Comparison of ENCODE assay signal across 10 cellular contexts in the genomic region with DNA sequence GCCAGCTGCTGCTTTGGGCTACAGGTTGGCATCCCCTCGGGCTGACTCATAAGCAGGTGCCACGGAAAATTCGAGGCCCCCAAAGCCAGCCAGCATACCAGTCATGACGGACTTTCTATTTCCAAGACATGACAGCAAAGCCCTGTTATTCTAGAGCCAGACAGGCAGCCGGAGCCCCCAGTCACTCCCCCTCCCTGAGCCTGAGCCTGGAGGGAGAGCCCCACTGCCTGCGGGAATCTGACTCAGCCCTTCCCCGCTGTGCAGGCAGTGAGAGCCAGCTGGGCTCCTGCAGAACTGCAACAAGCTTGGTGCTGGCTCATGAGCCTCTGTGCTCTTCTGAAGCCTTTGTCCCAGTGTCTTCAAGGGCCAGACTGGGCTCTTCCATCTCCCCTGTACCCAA. TPM values are rescaled to one million over a fixed set of nuclear protein-coding genes. Genes with fewer than 3 reads are reported as not detected.
A peak's percentile ranks its signal among the peaks of the same experiment; 100 is the strongest.
DNase-seq lines count a peak whose midpoint lies in the region; ATAC-seq and TF ChIP-seq lines count a peak whose summit lies in the region.
"Had no signal": no experiment of that assay in that cellular context is flagged by ENCODE, and none has a peak within 500 bp of the region (broad histone marks: within the 10 kb centered on the region; RNA-seq: fewer than 3 reads in every experiment).

No MANE protein-coding gene starts in this region.

- peaks cover 15% of the 10 kb centered on the region for H3K4me1 ChIP-seq in IMR-90 (ENCODE audit: control insufficient read depth, insufficient read depth, low read length)
- H3K4me1 ChIP-seq: adrenal gland had no signal

- no peak overlapping the region for H2AK9ac ChIP-seq in IMR-90 (replicated peaks; ENCODE audit: low read depth, low read length, poor library complexity)

- intact Hi-C loops in IMR-90 (cut with micrococcal nuclease): no loop called here

- no peak overlapping the region for H2BK15ac ChIP-seq in IMR-90 (ENCODE audit: low read depth, low read length)

- H3K27me3 Mint-ChIP-seq in activated CD8-positive, alpha-beta memory T cell treated with anti-CD3 and anti-CD28 coated beads, Interleukin-2, amount 10 ng/mL, durations not matched to agents 7 days and 5 days: peaks cover 25% of the 10 kb centered on the region

- H3K23ac ChIP-seq in IMR-90 (ENCODE audit: low read depth, low read length): no peak overlapping the region

- H3K4me2 ChIP-seq in IMR-90 (ENCODE audit: low read depth, low read length): peak overlapping the region; percentile 37; the same call in 1 of the 2 replicates

- POLR2A ChIA-PET in IMR-90 (lab: Charles Lee; ENCODE audit: unreplicated experiment): no interaction called here

- H3K14ac ChIP-seq in IMR-90 (replicated peaks; ENCODE audit: low read depth, low read length): no peak overlapping the region

- H3K27me3 ChIP-seq in IMR-90 (ENCODE audit: control insufficient read depth, insufficient read depth, low read length) (no peaks in the 10 kb centered on the region), layer of hippocampus (ENCODE audit: control insufficient read depth, insufficient read depth, low read length) (no peaks in the 10 kb centered on the region)
- H3K27me3 ChIP-seq: adrenal gland had no signal

- no peak overlapping the region for H3K27ac Mint-ChIP-seq in activated CD8-positive, alpha-beta memory T cell treated with anti-CD3 and anti-CD28 coated beads, Interleukin-2, amount 10 ng/mL, durations not matched to agents 7 days and 5 days

- WGBS in IMR-90 (ENCODE audit: extremely low coverage in 2 of 2, insufficient read length in 1 of 2), 2 experiments: 42% methylated on average over 2 of the region's 7 CpGs; no CpG with 5 or more reads in 1 of the 2 experiments

- ATAC-seq in IMR-90 (ENCODE audit: low read depth): peak; percentile 89
- ATAC-seq in activated CD8-positive, alpha-beta memory T cell treated with anti-CD3 and anti-CD28 coated beads, Interleukin-2, amount 10 ng/mL, durations not matched to agents 7 days and 5 days: no peak

- H3K9me3 ChIP-seq in IMR-90 (ENCODE audit: control insufficient read depth, insufficient read depth, low read length): no peaks in the 10 kb centered on the region
- H3K9me3 ChIP-seq: adrenal gland had no signal

- H3K36me3 ChIP-seq in IMR-90 (ENCODE audit: control insufficient read depth, insufficient read depth, low read length): no peaks in the 10 kb centered on the region
- H3K36me3 ChIP-seq: adrenal gland had no signal

- no peak overlapping the region for H3K4me3 Mint-ChIP-seq in activated CD8-positive, alpha-beta memory T cell treated with anti-CD3 and anti-CD28 coated beads, Interleukin-2, amount 10 ng/mL, durations not matched to agents 7 days and 5 days

- DNase-seq in A172 (ENCODE audit: low spot score) (peak; percentile 73), IMR-90 (peak; percentile 77), cerebellar cortex (ENCODE audit: low spot score) (peak; percentile 4), T-helper 2 cell (no peak), NCI-H128 (lab: John Stamatoyannopoulos, UW; ENCODE audit: unreplicated experiment) (no peak), NCI-H510A treated with DMSO at 0.1 percent for 48 hours (lab: John Stamatoyannopoulos, UW) (no peak)
- no peak for DNase-seq in activated CD8-positive, alpha-beta memory T cell treated with anti-CD3 and anti-CD28 coated beads, Interleukin-2, amount 10 ng/mL, durations not matched to agents 7 days and 5 days

- no TSS peak for BruUV-seq in IMR-90 (replicated peaks; lab: Mats Ljungman, UMichigan)

- no peak overlapping the region for H3K27ac ChIP-seq in IMR-90 (ENCODE audit: insufficient read depth, low read length)
- H3K27ac ChIP-seq in layer of hippocampus (ENCODE audit: low read depth, low read length): peak overlapping the region; percentile 15
- H3K27ac ChIP-seq: adrenal gland had no signal

- CTCF ChIA-PET in IMR-90 (lab: Yijun Ruan, JAX): interaction anchor here (1.1 to 1.2 kb wide), 3 partner anchors 10 to 19 kb away, joined by 4 to 5 read pairs (median 4); no protein-coding TSS in a partner anchor
- CTCF ChIA-PET in activated CD8-positive, alpha-beta memory T cell treated with anti-CD3 and anti-CD28 coated beads, Interleukin-2, amount 10 ng/mL, durations not matched to agents 7 days and 5 days (lab: Charles Lee): interaction anchor here (1.0 to 1.1 kb wide), 2 partner anchors 12 to 279 kb away, joined by 3 read pairs; no protein-coding TSS in a partner anchor

- no peaks in the 10 kb centered on the region for H3K9me3 Mint-ChIP-seq in activated CD8-positive, alpha-beta memory T cell treated with anti-CD3 and anti-CD28 coated beads, Interleukin-2, amount 10 ng/mL, durations not matched to agents 7 days and 5 days (ENCODE audit: low read depth)

- no peak overlapping the region for H3K56ac ChIP-seq in IMR-90 (ENCODE audit: extremely low read depth, insufficient read depth, low read length)

- dilution Hi-C loops in IMR-90 (cut with HindIII; ENCODE audit: low sequenced_read_pairs, unreplicated experiment): no loop called here

- TF ChIP-seq CTCF in IMR-90 (conservative IDR thresholded peaks at IDR 0.05; ENCODE audit: low read depth, low read length): no peak

- H3K4ac ChIP-seq in IMR-90 (ENCODE audit: low read depth, low read length): no peak overlapping the region

- in situ Hi-C loops in IMR-90 (cut with MboI; ENCODE audit: low sequenced_read_pairs): no loop called here

- no peak overlapping the region for H4K5ac ChIP-seq in IMR-90 (ENCODE audit: low read depth, low read length)

- no peak overlapping the region for H3K18ac ChIP-seq in IMR-90 (ENCODE audit: low read depth, low read length)

- H3K9me1 ChIP-seq in IMR-90 (ENCODE audit: insufficient read depth, low read length): peaks cover 8% of the 10 kb centered on the region; the same call in 1 of the 2 replicates

- no peak overlapping the region for H2AK5ac ChIP-seq in IMR-90 (ENCODE audit: low read depth, low read length)

- H2BK20ac ChIP-seq in IMR-90 (ENCODE audit: low read depth, low read length): no peak overlapping the region

- H3K36me3 Mint-ChIP-seq in activated CD8-positive, alpha-beta memory T cell treated with anti-CD3 and anti-CD28 coated beads, Interleukin-2, amount 10 ng/mL, durations not matched to agents 7 days and 5 days: no peaks in the 10 kb centered on the region

- no peak for TF ChIP-seq POLR2A in IMR-90 (IDR thresholded peaks at IDR 0.05; ENCODE audit: low read depth, low read length)

- H4K20me1 ChIP-seq in IMR-90 (ENCODE audit: insufficient read depth, low read length): no peaks in the 10 kb centered on the region

- H4K8ac ChIP-seq in IMR-90 (ENCODE audit: low read depth in 2 of 2, low read length in 2 of 2): no peak overlapping the region

- H3K4me1 Mint-ChIP-seq in activated CD8-positive, alpha-beta memory T cell treated with anti-CD3 and anti-CD28 coated beads, Interleukin-2, amount 10 ng/mL, durations not matched to agents 7 days and 5 days: peaks cover 4% of the 10 kb centered on the region

- H3K4me3 ChIP-seq in IMR-90 (ENCODE audit: insufficient read depth, low read depth, low read length): no peak overlapping the region
- H3K4me3 ChIP-seq: adrenal gland had no signal

- peak overlapping the region; percentile 9 for H2AFZ ChIP-seq in IMR-90 (replicated peaks; ENCODE audit: low read length, poor library complexity)

- 0 out of 2 replicates have a peak, but pooled peaks have one; percentile 1 for TF ChIP-seq RAD21 in IMR-90 (IDR thresholded peaks at IDR 0.05; ENCODE audit: low read length)

- H3K9ac ChIP-seq in IMR-90 (ENCODE audit: low read depth, low read length): no peak overlapping the region

- no peaks in the 10 kb centered on the region for H3K79me1 ChIP-seq in IMR-90 (ENCODE audit: low read depth in 1 of 2, low read length in 2 of 2)

- no peak overlapping the region for H2BK5ac ChIP-seq in IMR-90 (ENCODE audit: low read depth, low read length, poor library complexity, severe bottlenecking)

- H2BK120ac ChIP-seq in IMR-90 (ENCODE audit: low read depth, low read length): no peak overlapping the region

- no peak overlapping the region for H4K91ac ChIP-seq in IMR-90 (ENCODE audit: insufficient read depth, low read depth, low read length)

TF ChIP-seq in IMR-90, 13 proteins besides CTCF, POLR2A, EP300 and RAD21:
- TF ChIP-seq, protein P1, sequence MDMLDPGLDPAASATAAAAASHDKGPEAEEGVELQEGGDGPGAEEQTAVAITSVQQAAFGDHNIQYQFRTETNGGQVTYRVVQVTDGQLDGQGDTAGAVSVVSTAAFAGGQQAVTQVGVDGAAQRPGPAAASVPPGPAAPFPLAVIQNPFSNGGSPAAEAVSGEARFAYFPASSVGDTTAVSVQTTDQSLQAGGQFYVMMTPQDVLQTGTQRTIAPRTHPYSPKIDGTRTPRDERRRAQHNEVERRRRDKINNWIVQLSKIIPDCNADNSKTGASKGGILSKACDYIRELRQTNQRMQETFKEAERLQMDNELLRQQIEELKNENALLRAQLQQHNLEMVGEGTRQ (IDR thresholded peaks at IDR 0.05; ENCODE audit: low read depth, low read length): no peak
- peak; percentile 32; the same call in 1 of the 2 replicates for TF ChIP-seq FOS (IDR thresholded peaks at IDR 0.05; ENCODE audit: low read depth, low read length)
- TF ChIP-seq MAZ (IDR thresholded peaks at IDR 0.05; ENCODE audit: borderline replicate concordance, low read depth, low read length): peak; percentile 51; the same call in 1 of the 2 replicates
TF ChIP-seq in IMR-90: peak in this region for 2.

RNA-seq across cellular contexts. Expression of a gene that starts 15.8 kb away (rescaled TPM):
- not detected in 2 replicates for total RNA-seq in A172 (2014; rRNA removed; shearing (Covaris generic))
- not detected in 2 replicates for total RNA-seq in IMR-90 (2012; rRNA removed)
- polyA plus RNA-seq in IMR-90 (2012; rRNA removed): not detected in 2 replicates
- polyA plus RNA-seq in IMR-90 (2012; cell fraction: cytosol; rRNA removed): not detected in 2 replicates
- 0.08 TPM in 1 of 2 replicates, not detected in the other for polyA plus RNA-seq in IMR-90 (2012; cell fraction: nucleus; rRNA removed; ENCODE audit: low replicate concordance)
- total RNA-seq in activated CD8-positive, alpha-beta memory T cell treated with anti-CD3 and anti-CD28 coated beads, Interleukin-2, amount 10 ng/mL, durations not matched to agents 7 days and 5 days: not detected
- total RNA-seq: mesenteric fat pad had no signal

Comparison
In these comparisons a context has a peak if more than half of its experiments do, and no peak if none do; other contexts are left out.
1. DNase-seq: peak in A172 (single experiment), IMR-90 (single experiment) and cerebellar cortex (single experiment); none in activated CD8-positive, alpha-beta memory T cell treated with anti-CD3 and anti-CD28 coated beads, Interleukin-2, amount 10 ng/mL, durations not matched to agents 7 days and 5 days (single experiment), T-helper 2 cell (0 of 5), NCI-H128 (single experiment) and NCI-H510A treated with DMSO at 0.1 percent for 48 hours (single experiment).